ENCODE assay signal across 2 cellular contexts in genomic region chr11:72721689-72722049, GRCh38.
TF ChIP-seq lines count a peak whose summit lies in the region.

No MANE protein-coding gene starts in this region.

TF ChIP-seq in GM12878, 131 proteins besides CTCF, POLR2A, EP300 and RAD21 (continued from another document):
- TF ChIP-seq NKRF (conservative IDR thresholded peaks at IDR 0.05), result 0 out of 2 replicates have a peak, but pooled peaks have one; percentile 32
- peak; percentile 61 for TF ChIP-seq GATAD2B (conservative IDR thresholded peaks at IDR 0.05; ENCODE audit: low read depth)
- peak; percentile 22; the same call in 1 of the 2 replicates for TF ChIP-seq BACH1 (IDR thresholded peaks at IDR 0.05; ENCODE audit: borderline replicate concordance)
- 0 out of 2 replicates have a peak, but pooled peaks have one; percentile 36 for TF ChIP-seq SMARCA5 (IDR thresholded peaks at IDR 0.05)
- TF ChIP-seq ZBTB40 (IDR thresholded peaks at IDR 0.05; ENCODE audit: borderline replicate concordance), result peak; percentile 47; the same call in 1 of the 2 replicates
- peak; percentile 77 for TF ChIP-seq PKNOX1 (IDR thresholded peaks at IDR 0.05)
- no peak for TF ChIP-seq EGR1 (IDR thresholded peaks at IDR 0.05; ENCODE audit: borderline replicate concordance in 1 of 2, low read depth in 2 of 2, low read length in 2 of 2)
- no peak for TF ChIP-seq RFX5 (IDR thresholded peaks at IDR 0.05; ENCODE audit: low read depth, low read length)
- 0 out of 2 replicates have a peak, but pooled peaks have one; percentile 31 for TF ChIP-seq LARP7 (IDR thresholded peaks at IDR 0.05)

TF ChIP-seq in liver, 16 proteins besides CTCF, POLR2A, EP300 and RAD21 (continued from another document):
- TF ChIP-seq HNF4G (IDR thresholded peaks at IDR 0.05) (peak; percentile 43), SP1 (IDR thresholded peaks at IDR 0.05) (peak; percentile 53), HNF4A (conservative IDR thresholded peaks at IDR 0.05) (peak; percentile 51 to 64), RXRA (IDR thresholded peaks at IDR 0.05) (peak; percentile 30 to 60), YY1 (IDR thresholded peaks at IDR 0.05) (no peak), JUND (IDR thresholded peaks at IDR 0.05) (no peak), REST (IDR thresholded peaks at IDR 0.05) (no peak), FOXA2 (IDR thresholded peaks at IDR 0.05) (no peak), EGR1 (IDR thresholded peaks at IDR 0.05; ENCODE audit: low read depth in 2 of 2) (no peak)
